8 cellular contexts compared by ENCODE assay signal in genomic region chr1:8197493-8198282, GRCh38.
DNase-seq lines count a peak whose midpoint lies in the region; ATAC-seq and TF ChIP-seq lines count a peak whose summit lies in the region.

No MANE protein-coding gene starts in this region.

- H3K36me3 ChIP-seq in mucosa of descending colon (ENCODE audit: low read depth), result no peaks in the 10 kb centered on the region

- H3K9me3 ChIP-seq in mucosa of descending colon, result no peaks in the 10 kb centered on the region

- H3K4me3 ChIP-seq in AG09309 (ENCODE audit: control insufficient read depth, low read depth, low read length), result no peak overlapping the region
- no peak overlapping the region for H3K4me3 ChIP-seq in mucosa of descending colon

- intact Hi-C loops in mucosa of descending colon (cut with DNase I, micrococcal nuclease), result no loop called here

- TF ChIP-seq CTCF in AG09309 (IDR thresholded peaks at IDR 0.05; ENCODE audit: control insufficient read depth, insufficient read depth, low read depth, low read length, missing control alignments), result no peak
- TF ChIP-seq CTCF in mucosa of descending colon (IDR thresholded peaks at IDR 0.05), result no peak

- H3K4me1 ChIP-seq in mucosa of descending colon (ENCODE audit: low read depth), result no peaks in the 10 kb centered on the region

- ATAC-seq in mucosa of descending colon (peak; percentile 63), HG03135 (IDR thresholded peaks at IDR 0.05; ENCODE audit: unreplicated experiment) (no peak)

- DNase-seq in AG09309 (ENCODE audit: low read depth) (peak; percentile 75), HUDEP-2 (lab: John Stamatoyannopoulos, UW; ENCODE audit: unreplicated experiment in 76 of 76) (peak in 75 of 76 experiments; percentile 9 to 93 (median 80)), cerebellar cortex (ENCODE audit: low spot score) (peak; percentile 33), mucosa of descending colon (peak in 1 of 3 donors; percentile 41), NCI-H146 (lab: John Stamatoyannopoulos, UW) (no peak)
- DNase-seq in central memory CD4-positive, alpha-beta T cell, result no peak
- DNase-seq in activated CD8-positive, alpha-beta memory T cell treated with anti-CD3 and anti-CD28 coated beads, Interleukin-2, amount 50 U/mL, for 4 hours, result no peak

Comparison
In these comparisons a context has a peak if more than half of its experiments do, and no peak if none do; other contexts are left out.
1. DNase-seq: peak in AG09309 (single experiment), HUDEP-2 (75 of 76) and cerebellar cortex (single experiment); none in NCI-H146 (single experiment), central memory CD4-positive, alpha-beta T cell (single experiment) and activated CD8-positive, alpha-beta memory T cell treated with anti-CD3 and anti-CD28 coated beads, Interleukin-2, amount 50 U/mL, for 4 hours (single experiment).